In the genomic region with DNA sequence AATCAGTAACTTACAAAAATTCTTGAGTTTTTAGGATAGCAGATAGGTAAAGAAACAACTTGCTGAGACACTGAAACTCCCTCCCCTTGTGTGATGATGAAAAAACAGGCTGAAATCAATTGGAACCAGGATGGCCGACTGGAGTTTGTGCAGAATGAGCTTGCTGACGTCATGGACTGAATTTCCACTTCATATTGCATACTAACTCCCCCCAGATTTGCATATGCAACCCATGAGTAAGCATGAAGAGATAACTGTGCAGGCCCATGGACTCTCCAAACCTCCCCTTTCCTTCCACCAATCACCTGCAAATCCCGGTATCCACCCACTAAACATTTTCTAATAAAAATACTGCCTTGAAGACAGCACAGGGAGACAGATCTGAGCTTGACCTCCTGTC, we compare ENCODE assay signal across 25 cellular contexts.
"Had no signal": no experiment of that assay in that cellular context is flagged by ENCODE, and none has a peak within 500 bp of the region (broad histone marks: within the 10 kb centered on the region; RNA-seq: fewer than 3 reads in every experiment).

No MANE protein-coding gene starts in this region.

- H3K9me3 ChIP-seq: ascending aorta, body of pancreas had no signal

- ATAC-seq: activated CD8-positive, alpha-beta memory T cell treated with anti-CD3 and anti-CD28 coated beads, Interleukin-2, amount 10 ng/mL, durations not matched to agents 7 days and 5 days; activated CD8-positive, alpha-beta T cell treated with anti-CD3 and anti-CD28 coated beads, Interleukin-2, amount 10 ng/mL, durations not matched to agents 7 days and 5 days; body of pancreas; PC-3; SK-N-SH treated with all-trans-retinoic acid at 6 μM for 48 hours; WTC11 had no signal

- FAIRE-seq: RCC 7860 had no signal

- H3K27me3 ChIP-seq: ascending aorta, body of pancreas, cardiac muscle cell, SJSA1 had no signal

- H3K4me3 ChIP-seq: ascending aorta, body of pancreas, cardiac muscle cell, SJSA1 had no signal

- H3K27ac ChIP-seq: ascending aorta, body of pancreas, cardiac muscle cell, SJSA1 had no signal

- H3K4me1 ChIP-seq: ascending aorta, body of pancreas had no signal

- DNase-seq: activated CD4-positive, alpha-beta T cell treated with anti-CD3 and anti-CD28 coated beads for 48 hours; activated CD4-positive, alpha-beta T cell treated with anti-CD3 and anti-CD28 coated beads, Interleukin-2, amount 50 U/mL, for 4 hours; activated CD4-positive, CD25-positive, alpha-beta regulatory T cell treated with anti-CD3 and anti-CD28 coated beads, Interleukin-2, amount 50 U/mL, for 72 hours; activated CD8-positive, alpha-beta memory T cell treated with anti-CD3 and anti-CD28 coated beads, Interleukin-2, amount 10 ng/mL, durations not matched to agents 7 days and 5 days; activated CD8-positive, alpha-beta T cell treated with anti-CD3 and anti-CD28 coated beads, Interleukin-2, amount 10 ng/mL, durations not matched to agents 7 days and 5 days; activated effector memory CD4-positive, alpha-beta T cell treated with Interleukin-2 at 50 U/mL for 16 hours; activated naive CD4-positive, alpha-beta T cell; activated T-cell treated with anti-CD3 and anti-CD28 coated beads, Interleukin-2, amount 50 U/mL, for 24 hours; amniotic stem cell; body of pancreas; Kasumi-1; NCI-H1105 treated with DMSO at 0.1 percent for 48 hours; NCI-H1436 treated with DMSO at 0.1 percent for 48 hours; NCI-H187; NCI-H2081; NCI-H2227 treated with DMSO at 0.1 percent for 48 hours; NCI-H774; PC-3; SHP77 had no signal

- H3K36me3 ChIP-seq: ascending aorta, cardiac muscle cell, SJSA1 had no signal
